16 cellular contexts compared by ENCODE assay signal in genomic region chr2:227411990-227412350, GRCh38. TPM values are rescaled to one million over a fixed set of nuclear protein-coding genes. Genes with fewer than 3 reads are reported as not detected.
DNase-seq lines count a peak whose midpoint lies in the region; ATAC-seq and TF ChIP-seq lines count a peak whose summit lies in the region.
"Had no signal": no experiment of that assay in that cellular context is flagged by ENCODE, and none has a peak within 500 bp of the region (broad histone marks: within the 10 kb centered on the region; RNA-seq: fewer than 3 reads in every experiment).

No MANE protein-coding gene starts in this region.

- peak overlapping the region; percentile 65 to 76 for H3K4me3 Mint-ChIP-seq in activated T-cell treated with anti-CD3 and anti-CD28 coated beads, Interleukin-2, amount 50 U/mL, for 72 hours

- H3K36me3 ChIP-seq in PC-9 (ENCODE audit: low read depth), result no peaks in the 10 kb centered on the region
- H3K36me3 ChIP-seq in mammary epithelial cell (ENCODE audit: insufficient read depth, low read length), result no peaks in the 10 kb centered on the region
- H3K36me3 ChIP-seq: suprapubic skin had no signal

- H3K9me2 ChIP-seq in PC-9 (ENCODE audit: insufficient read depth), result no peaks in the 10 kb centered on the region

- no peak for ATAC-seq in activated T-cell treated with anti-CD3 and anti-CD28 coated beads, Interleukin-2, amount 50 U/mL, for 72 hours (replicated peaks in 1 of 2)
- no peak for ATAC-seq in HG03135 (IDR thresholded peaks at IDR 0.05; ENCODE audit: unreplicated experiment)
- ATAC-seq: body of pancreas had no signal

- H3K4me1 Mint-ChIP-seq in activated T-cell treated with anti-CD3 and anti-CD28 coated beads, Interleukin-2, amount 50 U/mL, for 72 hours (ENCODE audit: low read depth), result peaks cover 71% of the 10 kb centered on the region

- H3K27ac ChIP-seq in PC-9 (peak overlapping the region; percentile 86), mammary epithelial cell (ENCODE audit: insufficient read depth, low read depth, low read length) (peak overlapping the region; percentile 87)
- H3K27ac ChIP-seq: body of pancreas, SK-N-MC, suprapubic skin had no signal

- peak overlapping the region; percentile 46 for H3K4me2 ChIP-seq in PC-9
- H3K4me2 ChIP-seq in mammary epithelial cell (ENCODE audit: insufficient read depth, low read depth, low read length), result no peak overlapping the region

- in situ Hi-C loops in mammary epithelial cell (cut with MboI; ENCODE audit: low sequenced_read_pairs in 2 of 2), result loop anchor here in 1 of 2 donors (25.0 kb wide), 2 partner anchors 350 to 450 kb away; partner anchors contain the start of gene DAW1

- dilution Hi-C loops in mammary epithelial cell (cut with HindIII; ENCODE audit: low sequenced_read_pairs), result no loop called here

- H2AFZ ChIP-seq in PC-9, result no peak overlapping the region
- no peak overlapping the region for H2AFZ ChIP-seq in mammary epithelial cell (ENCODE audit: low read depth, low read length)

- H3K27me3 Mint-ChIP-seq in activated T-cell treated with anti-CD3 and anti-CD28 coated beads, Interleukin-2, amount 50 U/mL, for 72 hours (ENCODE audit: low read depth), result no peaks in the 10 kb centered on the region

- intact Hi-C loops in PC-9 (cut with micrococcal nuclease; ENCODE audit: unreplicated experiment) (no loop called here), mammary epithelial cell (cut with micrococcal nuclease) (no loop called here)

- POLR2A ChIA-PET in PC-9 (lab: Charles Lee; ENCODE audit: unreplicated experiment), result no interaction called here

- DNase-seq in activated T-cell treated with anti-CD3 and anti-CD28 coated beads, Interleukin-2, amount 50 U/mL, for 72 hours, result no peak
- no peak for DNase-seq in activated T-cell treated with anti-CD3 and anti-CD28 coated beads, Interleukin-2, amount 50 U/mL, for 1 hour
- DNase-seq in PC-9 (no peak), mammary epithelial cell (peak; percentile 73), skeletal muscle cell (ENCODE audit: low read depth) (peak; percentile 36), dedifferentiated amniotic fluid mesenchymal stem cell (ENCODE audit: extremely low spot score) (no peak), epidermal melanocyte (ENCODE audit: insufficient read length, low spot score) (no peak)
- DNase-seq: body of pancreas; effector memory CD4-positive, alpha-beta T cell; foreskin melanocyte; GOT3; NCI-H2227 treated with DMSO at 0.1 percent for 48 hours had no signal

- peaks cover 81% of the 10 kb centered on the region for H3K4me1 ChIP-seq in PC-9 (replicated peaks; ENCODE audit: insufficient read depth)
- peaks cover 37% of the 10 kb centered on the region for H3K4me1 ChIP-seq in mammary epithelial cell (ENCODE audit: insufficient read depth, low read length)

- no peaks in the 10 kb centered on the region for H3K27me3 ChIP-seq in PC-9 (ENCODE audit: insufficient read depth, low read depth)
- no peaks in the 10 kb centered on the region for H3K27me3 ChIP-seq in mammary epithelial cell (ENCODE audit: insufficient read depth, low read length)
- H3K27me3 ChIP-seq: body of pancreas, suprapubic skin had no signal

- H3K36me3 Mint-ChIP-seq in activated T-cell treated with anti-CD3 and anti-CD28 coated beads, Interleukin-2, amount 50 U/mL, for 72 hours (ENCODE audit: insufficient read depth in 2 of 2), result no peaks in the 10 kb centered on the region

- no peaks in the 10 kb centered on the region for H3K9me3 Mint-ChIP-seq in activated T-cell treated with anti-CD3 and anti-CD28 coated beads, Interleukin-2, amount 50 U/mL, for 72 hours

- H4K20me1 ChIP-seq in PC-9 (ENCODE audit: insufficient read depth) (no peaks in the 10 kb centered on the region), mammary epithelial cell (ENCODE audit: insufficient read depth, low read length) (no peaks in the 10 kb centered on the region)

- CTCF ChIA-PET in PC-9 (lab: Charles Lee) (no interaction called here), mammary epithelial cell (lab: Charles Lee; ENCODE audit: low non-redundant PET) (no interaction called here)

- H3K9ac ChIP-seq in mammary epithelial cell (ENCODE audit: insufficient read depth, low read length), result peak overlapping the region; percentile 54

- H3K27ac Mint-ChIP-seq in activated T-cell treated with anti-CD3 and anti-CD28 coated beads, Interleukin-2, amount 50 U/mL, for 72 hours, result peak overlapping the region; percentile 21

- BruUV-seq in PC-9 (replicated peaks; lab: Mats Ljungman, UMichigan) (no TSS peak), mammary epithelial cell (replicated peaks; lab: Mats Ljungman, UMichigan) (no TSS peak)

- H3K9me3 ChIP-seq in PC-9 (ENCODE audit: insufficient read depth, low read depth) (no peaks in the 10 kb centered on the region), mammary epithelial cell (replicated peaks; ENCODE audit: insufficient read depth, low read length) (no peaks in the 10 kb centered on the region)
- H3K9me3 ChIP-seq: body of pancreas, suprapubic skin had no signal

- peaks cover 53% of the 10 kb centered on the region for H3F3A ChIP-seq in PC-9 (ENCODE audit: insufficient read depth, low read depth)

- H3K4me3 ChIP-seq in PC-9 (no peak overlapping the region), mammary epithelial cell (replicated peaks in 1 of 3; ENCODE audit: insufficient read depth in 1 of 3, low read depth in 2 of 3, low read length in 3 of 3) (no peak overlapping the region), skeletal muscle cell (ENCODE audit: low read depth, low read length) (no peak overlapping the region)
- H3K4me3 ChIP-seq: body of pancreas, SK-N-MC, suprapubic skin had no signal

- 100% methylated on average over 1 of the region's 3 CpGs for WGBS in mammary epithelial cell (ENCODE audit: low coverage, missing lambda C conversion rate)

- H3K79me2 ChIP-seq in PC-9 (ENCODE audit: low read depth) (peaks cover 4% of the 10 kb centered on the region; the same call in 1 of the 2 replicates), mammary epithelial cell (ENCODE audit: insufficient read depth, low read length) (no peaks in the 10 kb centered on the region)

- TF ChIP-seq CTCF in PC-9 (conservative IDR thresholded peaks at IDR 0.05) (no peak), mammary epithelial cell (conservative IDR thresholded peaks at IDR 0.05 in 1 of 2, IDR thresholded peaks at IDR 0.05 in 1 of 2; ENCODE audit: extremely low read depth in 1 of 2, insufficient read depth in 1 of 2, low read depth in 1 of 2, low read length in 2 of 2) (no peak)

RNA-seq across cellular contexts. Expression of gene SCYGR1, which starts 24.2 kb away (rescaled TPM):
- not detected for total RNA-seq in activated T-cell treated with anti-CD3 and anti-CD28 coated beads, Interleukin-2, amount 50 U/mL, for 72 hours
- total RNA-seq in PC-9 (2021) (not detected in 2 replicates), mammary epithelial cell (not detected)
- not detected for polyA plus RNA-seq in mammary epithelial cell
- not detected for polyA minus RNA-seq in mammary epithelial cell
- total RNA-seq: body of pancreas, osteoblast, suprapubic skin had no signal

RNA-seq across cellular contexts. Expression of gene TM4SF20, which starts 32.9 kb away (rescaled TPM):
- total RNA-seq in activated T-cell treated with anti-CD3 and anti-CD28 coated beads, Interleukin-2, amount 50 U/mL, for 72 hours, result not detected
- total RNA-seq in PC-9 (2021) (not detected in 2 replicates), mammary epithelial cell (not detected)
- polyA plus RNA-seq in mammary epithelial cell, result not detected
- polyA minus RNA-seq in mammary epithelial cell, result not detected
- total RNA-seq: body of pancreas had no signal

RNA-seq across cellular contexts. Expression of gene AGFG1, which starts 60.0 kb away (rescaled TPM):
- total RNA-seq in activated T-cell treated with anti-CD3 and anti-CD28 coated beads, Interleukin-2, amount 50 U/mL, for 72 hours, result 100 to 1,000 TPM in 1 of 2 donors, 10 to 100 TPM in 1; 98.2 to 131 TPM
- total RNA-seq in PC-9 (2021), result 82.8 and 119 TPM in 2 replicates
- 100 to 1,000 TPM in 1 of 2 donors, 10 to 100 TPM in 1; 92.2 to 108 TPM for total RNA-seq in mammary epithelial cell
- 122 TPM for polyA plus RNA-seq in mammary epithelial cell
- 140 TPM for polyA minus RNA-seq in mammary epithelial cell

Comparison
In these comparisons a context has a peak if more than half of its experiments do, and no peak if none do; other contexts are left out.
1. DNase-seq: peak in mammary epithelial cell (single experiment) and skeletal muscle cell (single experiment); none in activated T-cell treated with anti-CD3 and anti-CD28 coated beads, Interleukin-2, amount 50 U/mL, for 72 hours (0 of 2), activated T-cell treated with anti-CD3 and anti-CD28 coated beads, Interleukin-2, amount 50 U/mL, for 1 hour (single experiment), PC-9 (0 of 2), dedifferentiated amniotic fluid mesenchymal stem cell (single experiment) and epidermal melanocyte (single experiment).